In genomic region chr11:66335531-66336233, GRCh38 we compare ENCODE assay signal across 8 cellular contexts. TPM values are rescaled to one million over a fixed set of nuclear protein-coding genes. Genes with fewer than 3 reads are reported as not detected.
DNase-seq lines count a peak whose midpoint lies in the region; ATAC-seq, FAIRE-seq and TF ChIP-seq lines count a peak whose summit lies in the region.

No MANE protein-coding gene starts in this region.

- H3K27me3 Mint-ChIP-seq in CD14-positive monocyte (ENCODE audit: low read depth in 3 of 3) (no peaks in the 10 kb centered on the region), immature natural killer cell (ENCODE audit: low read depth in 3 of 3) (peaks cover 6 to 20% (median 10%) of the 10 kb centered on the region in 3 donors)

- in situ Hi-C loops in KBM-7 (cut with MboI; ENCODE audit: low pct_unique_long_range_greater_than_20kb, low sequenced_read_pairs), result no loop called here
- in situ Hi-C loops in brain microvascular endothelial cell (cut with HindIII; ENCODE audit: low pct_ligation_motif_present, low sequenced_read_pairs), result no loop called here

- H3K36me3 Mint-ChIP-seq in CD14-positive monocyte (peaks cover 50 to 63% of the 10 kb centered on the region in 2 donors), immature natural killer cell (peaks cover 5 to 26% (median 19%) of the 10 kb centered on the region in 3 donors)
- H3K36me3 Mint-ChIP-seq in stimulated activated effector memory CD8-positive, alpha-beta T cell treated with anti-CD3 and anti-CD28 coated beads, Interleukin-12 subunit alpha, Interleukin-12 subunit beta, amount 100 ng/mL, for 72 hours, result peaks cover 38% of the 10 kb centered on the region

- H3K4me3 ChIP-seq in brain microvascular endothelial cell (ENCODE audit: low read depth, low read length), result peak overlapping the region; percentile 76

- H3K4me1 Mint-ChIP-seq in CD14-positive monocyte, result peaks cover 26% of the 10 kb centered on the region
- peaks cover 15 to 19% of the 10 kb centered on the region in 2 donors for H3K4me1 Mint-ChIP-seq in immature natural killer cell
- peaks cover 36% of the 10 kb centered on the region for H3K4me1 Mint-ChIP-seq in stimulated activated effector memory CD8-positive, alpha-beta T cell treated with anti-CD3 and anti-CD28 coated beads, Interleukin-12 subunit alpha, Interleukin-12 subunit beta, amount 100 ng/mL, for 72 hours

- H3K27ac Mint-ChIP-seq in CD14-positive monocyte (peak overlapping the region; percentile 94 to 98 (median 97)), immature natural killer cell (peak overlapping the region in 3 of 6 donors; percentile 23 to 84 (median 45))
- H3K27ac Mint-ChIP-seq in stimulated activated effector memory CD8-positive, alpha-beta T cell treated with anti-CD3 and anti-CD28 coated beads, Interleukin-12 subunit alpha, Interleukin-12 subunit beta, amount 100 ng/mL, for 72 hours, result peak overlapping the region; percentile 94

- no peaks in the 10 kb centered on the region for H3K27me3 ChIP-seq in brain microvascular endothelial cell (replicated peaks)

- no peak for DNase-seq in CD14-positive monocyte (ENCODE audit: low spot score)
- peak; percentile 36 for DNase-seq in KBM-7
- DNase-seq in brain microvascular endothelial cell, result peak; percentile 62
- no peak for DNase-seq in immature natural killer cell
- DNase-seq in stimulated activated effector memory CD8-positive, alpha-beta T cell treated with anti-CD3 and anti-CD28 coated beads, Interleukin-12 subunit alpha, Interleukin-12 subunit beta, amount 100 ng/mL, for 72 hours (ENCODE audit: low spot score in 2 of 2), result no peak
- no peak for DNase-seq in GM19239 (ENCODE audit: insufficient read length, low spot score)

- H3K36me3 ChIP-seq in brain microvascular endothelial cell (replicated peaks), result peaks cover 28% of the 10 kb centered on the region

- intact Hi-C loops in CD14-positive monocyte (cut with micrococcal nuclease), result no loop called here

- H3K9me3 Mint-ChIP-seq in CD14-positive monocyte, result no peaks in the 10 kb centered on the region
- H3K9me3 Mint-ChIP-seq in immature natural killer cell, result no peaks in the 10 kb centered on the region
- H3K9me3 Mint-ChIP-seq in stimulated activated effector memory CD8-positive, alpha-beta T cell treated with anti-CD3 and anti-CD28 coated beads, Interleukin-12 subunit alpha, Interleukin-12 subunit beta, amount 100 ng/mL, for 72 hours, result no peaks in the 10 kb centered on the region

- H3K4me3 Mint-ChIP-seq in CD14-positive monocyte, result peak overlapping the region; percentile 98 to 100
- H3K4me3 Mint-ChIP-seq in immature natural killer cell, result peak overlapping the region; percentile 72 to 78 (median 77)
- peak overlapping the region; percentile 78 for H3K4me3 Mint-ChIP-seq in stimulated activated effector memory CD8-positive, alpha-beta T cell treated with anti-CD3 and anti-CD28 coated beads, Interleukin-12 subunit alpha, Interleukin-12 subunit beta, amount 100 ng/mL, for 72 hours

- TF ChIP-seq CTCF in CD14-positive monocyte (IDR thresholded peaks at IDR 0.05) (no peak), brain microvascular endothelial cell (IDR thresholded peaks at IDR 0.05; ENCODE audit: low read depth, low read length, missing control alignments) (peak; percentile 30)

- no peak for FAIRE-seq in GM19239 (lab: Jason Lieb, UNC)

- ATAC-seq in stimulated activated effector memory CD8-positive, alpha-beta T cell treated with anti-CD3 and anti-CD28 coated beads, Interleukin-12 subunit alpha, Interleukin-12 subunit beta, amount 100 ng/mL, for 72 hours, result no peak
- ATAC-seq in GM18873 (IDR thresholded peaks at IDR 0.05; ENCODE audit: low FRiP score, unreplicated experiment) (no peak), GM19328 (IDR thresholded peaks at IDR 0.05; ENCODE audit: unreplicated experiment) (no peak)

- H3K27ac ChIP-seq in brain microvascular endothelial cell, result peak overlapping the region; percentile 97

RNA-seq across cellular contexts. Expression of gene RIN1, which starts 0.6 kb away (rescaled TPM):
- polyA plus RNA-seq in CD14-positive monocyte (1 to 10 TPM; 6.1 to 7.6 TPM), immature natural killer cell (under 1 TPM in 2 of 3 donors, not detected in 1; 0.17 to 0.20 TPM)

RNA-seq across cellular contexts. Expression of gene BRMS1, which starts 9.2 kb away (rescaled TPM):
- polyA plus RNA-seq in CD14-positive monocyte (10 to 100 TPM; 62.0 to 65.2 TPM), immature natural killer cell (10 to 100 TPM; 69.3 to 79.8 (median 76.3) TPM)

RNA-seq across cellular contexts. Expression of gene B4GAT1, which starts 11.7 kb away (rescaled TPM):
- polyA plus RNA-seq in CD14-positive monocyte (1 to 10 TPM; 1.7 TPM), immature natural killer cell (10 to 100 TPM in 1 of 3 donors, 1 to 10 TPM in 2; 7.0 to 11.1 (median 7.4) TPM)

RNA-seq across cellular contexts. Expression of gene CD248, which starts 18.8 kb away (rescaled TPM):
- polyA plus RNA-seq in CD14-positive monocyte (under 1 TPM in 1 of 2 donors, not detected in 1; 0.13 TPM), immature natural killer cell (not detected)

RNA-seq across cellular contexts. Expression of gene SLC29A2, which starts 35.9 kb away (rescaled TPM):
- polyA plus RNA-seq in CD14-positive monocyte (under 1 TPM in 1 of 2 donors, not detected in 1; 0.11 TPM), immature natural killer cell (under 1 TPM in 2 of 3 donors, not detected in 1; 0.21 to 0.32 TPM)

Comparison
In these comparisons a context has a peak if more than half of its experiments do, and no peak if none do; other contexts are left out.
1. DNase-seq: peak in KBM-7 (single experiment) and brain microvascular endothelial cell (single experiment); none in CD14-positive monocyte (single experiment), immature natural killer cell (0 of 3), stimulated activated effector memory CD8-positive, alpha-beta T cell treated with anti-CD3 and anti-CD28 coated beads, Interleukin-12 subunit alpha, Interleukin-12 subunit beta, amount 100 ng/mL, for 72 hours (0 of 2) and GM19239 (single experiment).
2. RNA of gene RIN1, which starts 0.6 kb away (polyA plus RNA-seq): 6.1 to 7.6 TPM in CD14-positive monocyte; 0.17 to 0.20 TPM in immature natural killer cell; every median in the first group is over 4 times any median in the second.
3. Peak in every context shown above with its lines, with median percentiles within 50 percentile points of each other: H3K4me3 Mint-ChIP-seq.